Comparison of ENCODE assay signal across 8 cellular contexts in the genomic region with DNA sequence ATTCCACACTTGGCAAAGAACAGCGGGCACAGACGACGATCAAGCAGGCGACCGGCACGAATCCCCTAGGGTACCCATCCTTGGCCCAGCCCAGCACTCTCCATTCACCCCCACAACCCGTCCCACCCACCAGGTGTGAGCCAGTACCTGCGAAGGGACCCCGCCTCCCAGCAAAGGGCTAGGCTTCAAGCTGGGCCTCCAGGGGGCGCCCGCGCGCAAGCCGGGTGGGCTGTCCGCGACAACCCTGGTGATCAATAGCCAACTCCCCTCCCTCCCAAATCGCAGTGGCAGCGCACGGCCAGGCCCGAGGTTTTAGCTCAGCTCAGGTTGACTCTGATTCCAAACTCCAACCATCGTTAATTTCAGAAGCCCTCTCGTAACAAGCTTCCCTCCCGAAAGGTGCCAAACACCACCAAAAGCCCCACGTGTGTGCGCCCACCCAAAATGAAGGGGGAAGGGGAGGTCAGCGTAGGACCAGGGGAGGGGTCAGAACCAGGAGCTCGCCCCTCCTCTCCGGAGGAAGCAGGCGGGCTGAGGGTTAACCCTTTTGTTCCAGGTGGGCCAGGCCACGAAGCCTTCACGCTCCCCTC. TPM values are rescaled to one million over a fixed set of nuclear protein-coding genes. Genes with fewer than 3 reads are reported as not detected.
DNase-seq lines count a peak whose midpoint lies in the region; ATAC-seq and TF ChIP-seq lines count a peak whose summit lies in the region.

No MANE protein-coding gene starts in this region.

- TF ChIP-seq CTCF in GM12875 (IDR thresholded peaks at IDR 0.05; ENCODE audit: borderline replicate concordance, insufficient read depth, low read depth, low read length) = peak; percentile 94
- peak; percentile 41 for TF ChIP-seq CTCF in coronary artery (IDR thresholded peaks at IDR 0.05)

- H3K4me3 ChIP-seq in GM12875 (ENCODE audit: low read depth, low read length) = no peak overlapping the region
- peak overlapping the region; percentile 59 for H3K4me3 ChIP-seq in coronary artery

- ATAC-seq in GM21825 (IDR thresholded peaks at IDR 0.05; ENCODE audit: unreplicated experiment) (no peak), HG02759 (IDR thresholded peaks at IDR 0.05; ENCODE audit: unreplicated experiment) (no peak)

- no peak overlapping the region for H3K27ac ChIP-seq in coronary artery

- DNase-seq in NCI-H187 treated with DMSO at 0.1 percent for 48 hours (lab: John Stamatoyannopoulos, UW) (peak; percentile 7), coronary artery (ENCODE audit: low spot score) (no peak), lung microvascular endothelial cell (ENCODE audit: low read depth in 2 of 2) (peak; percentile 49 to 74)
- peak; percentile 33 to 45 for DNase-seq in activated CD4-positive, alpha-beta T cell treated with anti-CD3 and anti-CD28 coated beads for 4 hours
- DNase-seq in stimulated activated CD8-positive, alpha-beta memory T cell treated with anti-CD3 and anti-CD28 coated beads, Interleukin-15, amount 100 ng/mL, for 1 hour (ENCODE audit: low read depth) = peak; percentile 17

RNA-seq across cellular contexts. Expression of gene SALL4, which starts 2.1 kb away (rescaled TPM):
- total RNA-seq in lung microvascular endothelial cell = 0.20 and 0.22 TPM in 2 replicates

RNA-seq across cellular contexts. Expression of gene ATP9A, which starts 32.0 kb away (rescaled TPM):
- 52.1 and 55.6 TPM in 2 replicates for total RNA-seq in lung microvascular endothelial cell
